8 cellular contexts compared by ENCODE assay signal in the genomic region with DNA sequence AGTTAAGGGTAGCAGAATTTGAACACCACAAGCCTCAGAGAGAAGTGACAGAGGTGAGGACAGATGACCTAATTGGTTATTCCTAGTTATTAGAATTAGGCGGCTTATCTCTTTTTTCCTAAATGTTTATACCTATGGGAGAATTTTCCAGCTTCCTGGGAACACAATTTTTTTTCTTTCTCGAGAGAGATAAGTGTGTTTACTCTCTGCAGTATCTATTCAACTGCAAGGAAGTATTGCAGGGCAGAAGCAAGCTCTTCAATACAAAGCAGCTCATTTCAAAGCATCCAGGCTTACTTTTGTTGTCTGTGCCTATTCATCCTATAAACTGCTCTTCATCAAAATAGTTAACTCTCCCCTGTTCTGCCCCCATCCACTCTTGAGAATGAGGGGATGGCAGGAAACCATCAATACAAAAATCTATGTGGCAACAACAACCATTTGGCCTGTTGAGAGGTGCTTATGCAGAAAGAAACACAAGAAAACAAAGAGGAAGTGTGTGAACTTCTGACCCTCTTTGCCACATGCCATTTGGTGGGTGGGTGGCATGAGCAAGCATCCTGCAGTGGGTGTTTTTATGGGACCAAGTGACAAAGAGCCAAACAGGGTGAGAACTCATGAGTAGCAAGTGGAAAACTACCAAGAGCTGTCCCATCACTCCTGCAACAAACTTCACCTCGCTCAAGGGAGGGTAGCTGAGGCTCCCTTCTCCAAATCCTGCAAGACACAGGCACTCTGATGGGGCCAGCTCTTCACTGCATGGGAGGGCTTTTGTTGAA. TPM values are rescaled to one million over a fixed set of nuclear protein-coding genes. Genes with fewer than 3 reads are reported as not detected.
DNase-seq lines count a peak whose midpoint lies in the region; ATAC-seq lines count a peak whose summit lies in the region.

No MANE protein-coding gene starts in this region.

- no peak overlapping the region for H3K4me3 Mint-ChIP-seq in activated CD4-positive, alpha-beta T cell treated with anti-CD3 and anti-CD28 coated beads, Interleukin-2, amount 10 ng/mL, durations not matched to agents 24 days and 14 days

- H3K27me3 Mint-ChIP-seq in activated CD4-positive, alpha-beta T cell treated with anti-CD3 and anti-CD28 coated beads, Interleukin-2, amount 10 ng/mL, durations not matched to agents 24 days and 14 days = no peaks in the 10 kb centered on the region

- ATAC-seq in HG03045 (IDR thresholded peaks at IDR 0.05; ENCODE audit: unreplicated experiment) = no peak
- no peak for ATAC-seq in HG02938 (IDR thresholded peaks at IDR 0.05; ENCODE audit: unreplicated experiment)

- intact Hi-C loops in activated CD4-positive, alpha-beta T cell treated with anti-CD3 and anti-CD28 coated beads, Interleukin-2, amount 10 ng/mL, durations not matched to agents 24 days and 14 days (cut with micrococcal nuclease) = loop anchor here (2.0 to 5.0 kb wide), 3 partner anchors 14 to 105 kb away; partner anchors contain the start of gene ATP5PO

- H3K9me3 Mint-ChIP-seq in activated CD4-positive, alpha-beta T cell treated with anti-CD3 and anti-CD28 coated beads, Interleukin-2, amount 10 ng/mL, durations not matched to agents 24 days and 14 days = peaks cover 6% of the 10 kb centered on the region

- H3K4me1 Mint-ChIP-seq in activated CD4-positive, alpha-beta T cell treated with anti-CD3 and anti-CD28 coated beads, Interleukin-2, amount 10 ng/mL, durations not matched to agents 24 days and 14 days = peaks cover 23% of the 10 kb centered on the region

- no peak overlapping the region for H3K27ac Mint-ChIP-seq in activated CD4-positive, alpha-beta T cell treated with anti-CD3 and anti-CD28 coated beads, Interleukin-2, amount 10 ng/mL, durations not matched to agents 24 days and 14 days

- peaks cover under 1% of the 10 kb centered on the region for H3K36me3 Mint-ChIP-seq in activated CD4-positive, alpha-beta T cell treated with anti-CD3 and anti-CD28 coated beads, Interleukin-2, amount 10 ng/mL, durations not matched to agents 24 days and 14 days (ENCODE audit: low read depth)

- DNase-seq in CD1c-positive myeloid dendritic cell (ENCODE audit: extremely low spot score) (peak; percentile 94), LHCN-M2 (ENCODE audit: low read depth) (peak; percentile 67), myocyte (ENCODE audit: low read depth) (peak; percentile 62), SHP77 treated with DMSO at 0.1 percent for 48 hours (lab: John Stamatoyannopoulos, UW) (no peak), pons (ENCODE audit: low spot score) (no peak)
- DNase-seq in activated CD4-positive, alpha-beta T cell treated with anti-CD3 and anti-CD28 coated beads, Interleukin-2, amount 10 ng/mL, durations not matched to agents 24 days and 14 days = peak; percentile 71

RNA-seq across cellular contexts. Expression of gene MRPS6, which starts 50.6 kb away (rescaled TPM):
- total RNA-seq in LHCN-M2 (2014; rRNA removed) = 30.7 and 42.3 TPM in 2 replicates
- polyA plus RNA-seq in LHCN-M2 (2012) = 122 TPM
- 151 and 154 TPM in 2 replicates for total RNA-seq in activated CD4-positive, alpha-beta T cell treated with anti-CD3 and anti-CD28 coated beads, Interleukin-2, amount 10 ng/mL, durations not matched to agents 24 days and 14 days
- total RNA-seq in myocyte = 55.8 and 103 TPM in 2 replicates
- 114 TPM for polyA plus RNA-seq in myocyte (2012)

RNA-seq across cellular contexts. Expression of gene SLC5A3, which starts 50.6 kb away (rescaled TPM):
- 20.0 and 22.6 TPM in 2 replicates for total RNA-seq in LHCN-M2 (2014; rRNA removed)
- 4.1 TPM for polyA plus RNA-seq in LHCN-M2 (2012)
- total RNA-seq in activated CD4-positive, alpha-beta T cell treated with anti-CD3 and anti-CD28 coated beads, Interleukin-2, amount 10 ng/mL, durations not matched to agents 24 days and 14 days = 52.8 and 55.4 TPM in 2 replicates
- 31.9 and 45.0 TPM in 2 replicates for total RNA-seq in myocyte
- polyA plus RNA-seq in myocyte (2012) = 5.8 TPM

Comparison
In these comparisons a context has a peak if more than half of its experiments do, and no peak if none do; other contexts are left out.
1. DNase-seq: peak in CD1c-positive myeloid dendritic cell (single experiment), LHCN-M2 (single experiment), activated CD4-positive, alpha-beta T cell treated with anti-CD3 and anti-CD28 coated beads, Interleukin-2, amount 10 ng/mL, durations not matched to agents 24 days and 14 days (single experiment) and myocyte (single experiment); none in SHP77 treated with DMSO at 0.1 percent for 48 hours (single experiment) and pons (single experiment).